ENCODE assay signal across 9 cellular contexts in genomic region chr10:119316729-119317097, GRCh38.
DNase-seq lines count a peak whose midpoint lies in the region; ATAC-seq and TF ChIP-seq lines count a peak whose summit lies in the region.
"Had no signal": no experiment of that assay in that cellular context is flagged by ENCODE, and none has a peak within 500 bp of the region (broad histone marks: within the 10 kb centered on the region; RNA-seq: fewer than 3 reads in every experiment).

No MANE protein-coding gene starts in this region.

- intact Hi-C loops in stomach (cut with DNase I; ENCODE audit: low total_unique reads): no loop called here

- peaks cover 17 to 86% (median 52%) of the 10 kb centered on the region in 4 donors for H3K4me1 ChIP-seq in stomach

- TF ChIP-seq CTCF in foreskin fibroblast (IDR thresholded peaks at IDR 0.05; ENCODE audit: low read depth, low read length) (no peak), stomach (IDR thresholded peaks at IDR 0.05) (no peak)

- no peak for ATAC-seq in GM21390 (IDR thresholded peaks at IDR 0.05; ENCODE audit: unreplicated experiment)

- no peaks in the 10 kb centered on the region for H3K9me3 ChIP-seq in stomach

- DNase-seq in HEK293T (ENCODE audit: extremely low spot score) (peak; percentile 36), T1000 (lab: John Stamatoyannopoulos, UW) (peak; percentile 64), foreskin fibroblast (peak; percentile 69 to 86), stomach (no peak), NCI-H2081 (lab: John Stamatoyannopoulos, UW) (no peak), GM19240 (ENCODE audit: insufficient read length, low spot score) (no peak)
- DNase-seq: midbrain, NCI-H1694 had no signal

- no peaks in the 10 kb centered on the region for H3K36me3 ChIP-seq in stomach

- no peak for TF ChIP-seq POLR2A in stomach (IDR thresholded peaks at IDR 0.05)

- TF ChIP-seq EP300 in stomach (IDR thresholded peaks at IDR 0.05): no peak

- peak overlapping the region in 4 of 5 donors; percentile 67 to 78 (median 75) for H3K27ac ChIP-seq in stomach

- H3K4me3 ChIP-seq in foreskin fibroblast (ENCODE audit: low read depth in 1 of 2, low read length in 2 of 2) (no peak overlapping the region), stomach (no peak overlapping the region)

- POLR2A ChIA-PET in HEK293T (lab: Yijun Ruan, JAX): interaction anchor here (0.8 to 1.7 kb wide), 2 partner anchors 65 to 111 kb away, joined by 3 to 4 read pairs; no protein-coding TSS in a partner anchor

- WGBS in stomach, 5 donors: 46 to 67% (median 61%) methylated on average over 4 of the region's 4 CpGs

- H3K27me3 ChIP-seq in stomach: no peaks in the 10 kb centered on the region

- CTCF ChIA-PET in HEK293T (lab: Yijun Ruan, JAX): no interaction called here

TF ChIP-seq in HEK293T, 16 proteins besides CTCF, POLR2A, EP300 and RAD21:
- TF ChIP-seq SP1 (IDR thresholded peaks at IDR 0.05) (no peak), SUZ12 (IDR thresholded peaks at IDR 0.05) (no peak), ZNF384 (IDR thresholded peaks at IDR 0.05) (no peak), L3MBTL2 (conservative IDR thresholded peaks at IDR 0.05) (no peak), LEF1 (IDR thresholded peaks at IDR 0.05; ENCODE audit: borderline replicate concordance) (no peak), FOXA1 (IDR thresholded peaks at IDR 0.05) (no peak), ARNT (IDR thresholded peaks at IDR 0.05) (no peak), FOXK2 (IDR thresholded peaks at IDR 0.05) (no peak), CTBP1 (IDR thresholded peaks at IDR 0.05; ENCODE audit: borderline replicate concordance) (no peak), TARDBP (IDR thresholded peaks at IDR 0.05) (no peak), PKNOX1 (IDR thresholded peaks at IDR 0.05) (no peak), HDGF (IDR thresholded peaks at IDR 0.05; ENCODE audit: borderline replicate concordance) (no peak), NFRKB (IDR thresholded peaks at IDR 0.05) (no peak), ELF4 (IDR thresholded peaks at IDR 0.05) (no peak), FOXM1 (IDR thresholded peaks at IDR 0.05; ENCODE audit: borderline replicate concordance) (no peak), BHLHE40 (IDR thresholded peaks at IDR 0.05; ENCODE audit: borderline replicate concordance) (no peak)
TF ChIP-seq in HEK293T: peak in this region for 0.

Comparison
In these comparisons a context has a peak if more than half of its experiments do, and no peak if none do; other contexts are left out.
1. DNase-seq: peak in HEK293T (single experiment), T1000 (single experiment) and foreskin fibroblast (2 of 2); none in stomach (single experiment), NCI-H2081 (0 of 2) and GM19240 (single experiment).